30 cellular contexts compared by ENCODE assay signal in genomic region chr1:60920561-60920960, GRCh38.
"Had no signal": no experiment of that assay in that cellular context is flagged by ENCODE, and none has a peak within 500 bp of the region (broad histone marks: within the 10 kb centered on the region; RNA-seq: fewer than 3 reads in every experiment).

No MANE protein-coding gene starts in this region.

- H3K27me3 ChIP-seq: left lung, pancreas, stomach, testis, thyroid gland, transverse colon, upper lobe of left lung, vagina had no signal

- H3K4me3 Mint-ChIP-seq: immature natural killer cell; mesothelial cell of epicardium; naive B cell; natural killer cell; nephron progenitor cell; stimulated activated naive B cell treated with anti-CD40 and anti-IgM and Interleukin-4, amounts not matched to agents 10 μg/mL and 1 μg/mL and 100 μg/mL, for 72 hours had no signal

- H3K4me1 ChIP-seq: prostate gland, thyroid gland had no signal

- DNase-seq: immature natural killer cell; kidney; left colon; left lung; lower lobe of right lung; mammary epithelial cell; mesenchymal stem cell; naive B cell; natural killer cell; nephron progenitor cell; pancreas; posterior cingulate gyrus; retina; right cardiac atrium; stimulated activated CD4-positive, alpha-beta T cell treated with anti-CD3 and anti-CD28 coated beads, Interleukin-12 subunit alpha, Interleukin-12 subunit beta, amount 100 ng/mL, for 4 hours; stimulated activated CD4-positive, alpha-beta T cell treated with anti-CD3 and anti-CD28 coated beads, Interleukin-15, amount 100 ng/mL, for 24 hours; stimulated activated CD4-positive, alpha-beta T cell treated with anti-CD3 and anti-CD28 coated beads, Interleukin-2, amount 100 ng/mL, for 24 hours; stimulated activated CD4-positive, alpha-beta T cell treated with anti-CD3 and anti-CD28 coated beads, Interleukin-4, amount 100 ng/mL, for 1 hour; stimulated activated naive B cell treated with anti-CD40 and anti-IgM and Interleukin-4, amounts not matched to agents 10 μg/mL and 1 μg/mL and 100 μg/mL, for 72 hours; stimulated activated naive CD8-positive, alpha-beta T cell treated with anti-CD3 and anti-CD28 coated beads, Interleukin-15, Interleukin-2, amounts not matched to agents 100 U/mL and 50 U/mL, for 24 hours; stomach; testis; thyroid gland; transverse colon had no signal

- H3K27ac ChIP-seq: left lung, lower lobe of right lung, pancreas, prostate gland, stomach, testis, thyroid gland, transverse colon had no signal

- H3K9me3 ChIP-seq: left lung, lower lobe of right lung, pancreas, prostate gland, stomach, testis, thyroid gland, transverse colon, upper lobe of left lung, vagina had no signal

- H3K4me1 Mint-ChIP-seq: immature natural killer cell; naive B cell; natural killer cell; stimulated activated naive B cell treated with anti-CD40 and anti-IgM and Interleukin-4, amounts not matched to agents 10 μg/mL and 1 μg/mL and 100 μg/mL, for 72 hours had no signal

- H3K4me3 ChIP-seq: left lung, lower lobe of right lung, pancreas, prostate gland, skin epidermis, stomach, testis, thyroid gland, transverse colon, upper lobe of left lung, vagina had no signal

- H3K27ac Mint-ChIP-seq: immature natural killer cell; mesothelial cell of epicardium; naive B cell; natural killer cell; nephron progenitor cell; stimulated activated naive B cell treated with anti-CD40 and anti-IgM and Interleukin-4, amounts not matched to agents 10 μg/mL and 1 μg/mL and 100 μg/mL, for 72 hours had no signal

- ATAC-seq: lower lobe of right lung; natural killer cell; pancreas; right cardiac atrium; sciatic nerve; stimulated activated naive B cell treated with anti-CD40 and anti-IgM and Interleukin-4, amounts not matched to agents 10 μg/mL and 1 μg/mL and 100 μg/mL, for 72 hours; stimulated activated naive CD8-positive, alpha-beta T cell treated with anti-CD3 and anti-CD28 coated beads, Interleukin-15, Interleukin-2, amounts not matched to agents 100 U/mL and 50 U/mL, for 24 hours had no signal

- H3K9me3 Mint-ChIP-seq: immature natural killer cell; mesothelial cell of epicardium; naive B cell; natural killer cell; stimulated activated naive B cell treated with anti-CD40 and anti-IgM and Interleukin-4, amounts not matched to agents 10 μg/mL and 1 μg/mL and 100 μg/mL, for 72 hours had no signal

- H3K36me3 ChIP-seq: left lung, lower lobe of right lung, pancreas, prostate gland, stomach, thyroid gland, transverse colon, upper lobe of left lung, vagina had no signal

- H3K27me3 Mint-ChIP-seq: naive B cell; stimulated activated naive B cell treated with anti-CD40 and anti-IgM and Interleukin-4, amounts not matched to agents 10 μg/mL and 1 μg/mL and 100 μg/mL, for 72 hours had no signal

- H3K36me3 Mint-ChIP-seq: immature natural killer cell; mesothelial cell of epicardium; naive B cell; natural killer cell; stimulated activated naive B cell treated with anti-CD40 and anti-IgM and Interleukin-4, amounts not matched to agents 10 μg/mL and 1 μg/mL and 100 μg/mL, for 72 hours had no signal
